1 cellular context compared by ENCODE assay signal in genomic region chr1:34918609-34919561, GRCh38.
TF ChIP-seq lines count a peak whose summit lies in the region.

No MANE protein-coding gene starts in this region.

TF ChIP-seq in GM12878, 131 proteins besides CTCF, POLR2A, EP300 and RAD21 (continued from another document and continues in another):
- TF ChIP-seq MEF2B (IDR thresholded peaks at IDR 0.05; ENCODE audit: partially characterized antibody, poor library complexity, severe bottlenecking), result peak; percentile 33
- TF ChIP-seq ZNF592 (IDR thresholded peaks at IDR 0.05), result no peak
- no peak for TF ChIP-seq NFIC (IDR thresholded peaks at IDR 0.05; ENCODE audit: low read depth, low read length)
- 0 out of 2 replicates have a peak, but pooled peaks have one; percentile 21 for TF ChIP-seq PKNOX1 (IDR thresholded peaks at IDR 0.05)
- TF ChIP-seq SIN3A (IDR thresholded peaks at IDR 0.05; ENCODE audit: low read depth, low read length), result no peak
- TF ChIP-seq ZBTB40 (IDR thresholded peaks at IDR 0.05; ENCODE audit: borderline replicate concordance), result no peak
- TF ChIP-seq CEBPZ (IDR thresholded peaks at IDR 0.05; ENCODE audit: low read depth, low read length), result no peak
- no peak for TF ChIP-seq ZNF622 (IDR thresholded peaks at IDR 0.05)
- no peak for TF ChIP-seq ZNF384 (IDR thresholded peaks at IDR 0.05; ENCODE audit: borderline replicate concordance, low read depth, low read length)
- peak; percentile 68 for TF ChIP-seq USF1 (IDR thresholded peaks at IDR 0.05; ENCODE audit: borderline replicate concordance, extremely low read length, insufficient read depth, low read depth, low read length)
- no peak for TF ChIP-seq MAX (IDR thresholded peaks at IDR 0.05; ENCODE audit: low read depth, low read length)
- TF ChIP-seq LARP7 (IDR thresholded peaks at IDR 0.05), result no peak
- TF ChIP-seq NR2C2 (IDR thresholded peaks at IDR 0.05; ENCODE audit: borderline replicate concordance, control insufficient read depth, insufficient read length, low read depth), result no peak
- no peak for TF ChIP-seq MLLT1 (IDR thresholded peaks at IDR 0.05)
- peak; percentile 56; the same call in 1 of the 2 replicates for TF ChIP-seq ZNF217 (IDR thresholded peaks at IDR 0.05)
- no peak for TF ChIP-seq MXI1 (IDR thresholded peaks at IDR 0.05; ENCODE audit: low read depth, low read length)
- no peak for TF ChIP-seq ZNF207 (IDR thresholded peaks at IDR 0.05; ENCODE audit: borderline replicate concordance)
- TF ChIP-seq BMI1 (IDR thresholded peaks at IDR 0.05; ENCODE audit: borderline replicate concordance), result peak; percentile 68; the same call in 1 of the 2 replicates
- no peak for TF ChIP-seq ZSCAN29 (IDR thresholded peaks at IDR 0.05)
- TF ChIP-seq DPF2 (IDR thresholded peaks at IDR 0.05), result peak; percentile 64; the same call in 1 of the 2 replicates
- TF ChIP-seq E2F8 (IDR thresholded peaks at IDR 0.05; ENCODE audit: low read depth, partially characterized antibody), result no peak
- TF ChIP-seq FOS (IDR thresholded peaks at IDR 0.05; ENCODE audit: borderline replicate concordance, extremely low read depth, insufficient read length), result no peak
- TF ChIP-seq EED (IDR thresholded peaks at IDR 0.05; ENCODE audit: low read depth), result peak; percentile 42
- no peak for TF ChIP-seq SUPT20H (IDR thresholded peaks at IDR 0.05; ENCODE audit: borderline replicate concordance, control insufficient read depth, low read depth, low read length)
- no peak for TF ChIP-seq BCL11A (IDR thresholded peaks at IDR 0.05; ENCODE audit: low read depth, low read length)
- peak; percentile 79; the same call in 1 of the 2 replicates for TF ChIP-seq TCF12 (IDR thresholded peaks at IDR 0.05; ENCODE audit: low read depth, low read length)
- peak; percentile 94 for TF ChIP-seq SPI1 (IDR thresholded peaks at IDR 0.05; ENCODE audit: borderline replicate concordance, insufficient read depth, low read depth, low read length)
- TF ChIP-seq POU2F2 (IDR thresholded peaks at IDR 0.05; ENCODE audit: borderline replicate concordance, low read depth, low read length), result no peak
- TF ChIP-seq RUNX3 (IDR thresholded peaks at IDR 0.05; ENCODE audit: low read length), result peak; percentile 43
- no peak for TF ChIP-seq HDGF (IDR thresholded peaks at IDR 0.05)
- no peak for TF ChIP-seq KLF5 (IDR thresholded peaks at IDR 0.05; ENCODE audit: partially characterized antibody)
- TF ChIP-seq CHD2 (IDR thresholded peaks at IDR 0.05; ENCODE audit: borderline replicate concordance, low read depth, low read length), result no peak
- peak; percentile 87 for TF ChIP-seq ZBTB33 (IDR thresholded peaks at IDR 0.05)
- peak; percentile 57 for TF ChIP-seq NR2F1 (conservative IDR thresholded peaks at IDR 0.05)
- TF ChIP-seq RAD51 (IDR thresholded peaks at IDR 0.05), result no peak
